Comparison of ENCODE assay signal across 3 cellular contexts in genomic region chr22:28997342-28997741, GRCh38.
TF ChIP-seq lines count a peak whose summit lies in the region.

No MANE protein-coding gene starts in this region.

TF ChIP-seq in GM23338, 12 proteins besides CTCF, POLR2A, EP300 and RAD21:
- TF ChIP-seq STAT1 (IDR thresholded peaks at IDR 0.05; ENCODE audit: unreplicated experiment) (no peak), EZH2 (IDR thresholded peaks at IDR 0.05; ENCODE audit: low read depth, unreplicated experiment) (no peak), ZNF331 (CRISPR knock-in tag; IDR thresholded peaks at IDR 0.05; ENCODE audit: low read depth) (no peak), CREB1 (CRISPR knock-in tag; IDR thresholded peaks at IDR 0.05; ENCODE audit: low read depth) (no peak), EZH2phosphoT487 (IDR thresholded peaks at IDR 0.05; ENCODE audit: unreplicated experiment) (no peak), JUNB (IDR thresholded peaks at IDR 0.05; ENCODE audit: unreplicated experiment) (no peak), ETS1 (IDR thresholded peaks at IDR 0.05) (no peak), ZNF114 (CRISPR knock-in tag; IDR thresholded peaks at IDR 0.05) (no peak)

TF ChIP-seq in IMR-90, 13 proteins besides CTCF, POLR2A, EP300 and RAD21:
- TF ChIP-seq MAFK (IDR thresholded peaks at IDR 0.05; ENCODE audit: low read depth, low read length) (no peak), SMC3 (IDR thresholded peaks at IDR 0.05; ENCODE audit: low read depth, low read length) (no peak), CHD1 (IDR thresholded peaks at IDR 0.05; ENCODE audit: low read depth, low read length) (no peak), FOS (IDR thresholded peaks at IDR 0.05; ENCODE audit: low read depth, low read length) (no peak), NFE2L2 (IDR thresholded peaks at IDR 0.05; ENCODE audit: low read depth, low read length) (no peak), CEBPB (IDR thresholded peaks at IDR 0.05; ENCODE audit: low read depth, low read length) (no peak), MXI1 (IDR thresholded peaks at IDR 0.05; ENCODE audit: borderline replicate concordance, low read depth, low read length) (no peak), BHLHE40 (IDR thresholded peaks at IDR 0.05; ENCODE audit: low read depth, low read length) (no peak), RCOR1 (IDR thresholded peaks at IDR 0.05; ENCODE audit: insufficient replicate concordance, low read length) (no peak), ELK1 (IDR thresholded peaks at IDR 0.05; ENCODE audit: borderline replicate concordance, low read depth, low read length) (no peak), MAZ (IDR thresholded peaks at IDR 0.05; ENCODE audit: borderline replicate concordance, low read depth, low read length) (no peak), RFX5 (IDR thresholded peaks at IDR 0.05; ENCODE audit: low read depth, low read length) (no peak)
- TF ChIP-seq, protein P1, sequence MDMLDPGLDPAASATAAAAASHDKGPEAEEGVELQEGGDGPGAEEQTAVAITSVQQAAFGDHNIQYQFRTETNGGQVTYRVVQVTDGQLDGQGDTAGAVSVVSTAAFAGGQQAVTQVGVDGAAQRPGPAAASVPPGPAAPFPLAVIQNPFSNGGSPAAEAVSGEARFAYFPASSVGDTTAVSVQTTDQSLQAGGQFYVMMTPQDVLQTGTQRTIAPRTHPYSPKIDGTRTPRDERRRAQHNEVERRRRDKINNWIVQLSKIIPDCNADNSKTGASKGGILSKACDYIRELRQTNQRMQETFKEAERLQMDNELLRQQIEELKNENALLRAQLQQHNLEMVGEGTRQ (IDR thresholded peaks at IDR 0.05; ENCODE audit: low read depth, low read length): no peak

TF ChIP-seq in H1, 55 proteins besides CTCF, POLR2A, EP300 and RAD21:
- no peak for TF ChIP-seq NRF1 (IDR thresholded peaks at IDR 0.05; ENCODE audit: low read depth, low read length)
- no peak for TF ChIP-seq SP2 (IDR thresholded peaks at IDR 0.05; ENCODE audit: low read length)
- no peak for TF ChIP-seq NANOG (IDR thresholded peaks at IDR 0.05; ENCODE audit: insufficient read depth, low read depth, low read length, poor library complexity, severe bottlenecking)
- TF ChIP-seq RBBP5 (IDR thresholded peaks at IDR 0.05; ENCODE audit: borderline replicate concordance, low read depth, low read length): no peak
- no peak for TF ChIP-seq BRCA1 (IDR thresholded peaks at IDR 0.05; ENCODE audit: low read depth, low read length)
- TF ChIP-seq SIN3A (conservative IDR thresholded peaks at IDR 0.05 in 1 of 2, IDR thresholded peaks at IDR 0.05 in 1 of 2; ENCODE audit: low read depth in 1 of 2, low read length in 2 of 2): no peak
- no peak for TF ChIP-seq CEBPB (IDR thresholded peaks at IDR 0.05; ENCODE audit: low read depth, low read length)
- TF ChIP-seq E2F6 (IDR thresholded peaks at IDR 0.05): no peak
- TF ChIP-seq MAFK (IDR thresholded peaks at IDR 0.05; ENCODE audit: low read depth, low read length): no peak
- TF ChIP-seq BCL11A (IDR thresholded peaks at IDR 0.05; ENCODE audit: low read depth in 2 of 2, low read length in 2 of 2): no peak
- no peak for TF ChIP-seq ASH2L (IDR thresholded peaks at IDR 0.05; ENCODE audit: low read length)
- TF ChIP-seq CBX5 (IDR thresholded peaks at IDR 0.05; ENCODE audit: low read depth, low read length): no peak
- TF ChIP-seq CHD1 (IDR thresholded peaks at IDR 0.05; ENCODE audit: low read depth, low read length): no peak
- TF ChIP-seq CREB1 (IDR thresholded peaks at IDR 0.05): no peak
